ENCODE assay signal across 17 cellular contexts in the genomic region with DNA sequence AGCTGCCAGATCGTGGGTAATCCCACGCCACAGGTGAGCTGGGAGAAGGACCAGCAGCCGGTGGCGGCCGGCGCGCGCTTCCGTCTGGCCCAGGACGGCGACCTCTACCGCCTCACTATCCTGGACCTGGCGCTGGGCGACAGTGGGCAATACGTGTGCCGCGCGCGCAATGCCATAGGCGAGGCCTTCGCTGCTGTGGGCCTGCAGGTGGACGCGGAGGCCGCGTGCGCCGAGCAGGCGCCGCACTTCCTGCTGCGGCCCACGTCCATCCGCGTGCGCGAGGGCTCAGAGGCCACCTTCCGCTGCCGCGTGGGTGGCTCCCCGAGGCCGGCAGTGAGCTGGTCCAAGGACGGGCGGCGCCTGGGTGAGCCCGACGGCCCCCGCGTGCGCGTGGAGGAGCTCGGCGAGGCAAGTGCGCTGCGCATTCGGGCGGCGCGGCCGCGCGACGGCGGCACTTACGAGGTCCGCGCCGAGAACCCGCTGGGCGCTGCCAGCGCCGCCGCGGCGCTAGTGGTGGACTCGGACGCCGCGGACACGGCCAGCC. TPM values are rescaled to one million over a fixed set of nuclear protein-coding genes. Genes with fewer than 3 reads are reported as not detected.
DNase-seq lines count a peak whose midpoint lies in the region; ATAC-seq and TF ChIP-seq lines count a peak whose summit lies in the region.
"Had no signal": no experiment of that assay in that cellular context is flagged by ENCODE, and none has a peak within 500 bp of the region (broad histone marks: within the 10 kb centered on the region; RNA-seq: fewer than 3 reads in every experiment).

No MANE protein-coding gene starts in this region.

- peaks cover 5% of the 10 kb centered on the region for H3K36me3 Mint-ChIP-seq in GM23338 (ENCODE audit: low read depth)
- H3K36me3 Mint-ChIP-seq in activated naive CD8-positive, alpha-beta T cell treated with anti-CD3 and anti-CD28 coated beads for 36 hours, result no peaks in the 10 kb centered on the region

- intact Hi-C loops in gastrocnemius medialis (cut with DNase I; ENCODE audit: low total_unique reads), result loop anchor here (5.0 kb wide), 1 partner anchor 65 kb away; no protein-coding TSS in a partner anchor

- H3K4me3 Mint-ChIP-seq in GM23338, result no peak overlapping the region
- H3K4me3 Mint-ChIP-seq in activated naive CD8-positive, alpha-beta T cell treated with anti-CD3 and anti-CD28 coated beads for 36 hours, result no peak overlapping the region

- in situ Hi-C loops in gastrocnemius medialis (cut with MboI; ENCODE audit: low sequenced_read_pairs in 4 of 4), result no loop called here

- H3K27me3 ChIP-seq in GM23338 (ENCODE audit: insufficient read depth), result peaks cover 18% of the 10 kb centered on the region
- H3K27me3 ChIP-seq in HUES64 (ENCODE audit: insufficient read depth, low read length), result no peaks in the 10 kb centered on the region; the same call in 1 of the 2 replicates
- H3K27me3 ChIP-seq in iPS DF 6.9 (ENCODE audit: control insufficient read depth, insufficient read depth, low read length), result no peaks in the 10 kb centered on the region
- H3K27me3 ChIP-seq in gastrocnemius medialis, result no peaks in the 10 kb centered on the region
- H3K27me3 ChIP-seq: BE2C had no signal

- H4K20me1 ChIP-seq in GM23338 (replicated peaks; ENCODE audit: insufficient read depth), result no peaks in the 10 kb centered on the region

- H3K9me2 ChIP-seq in GM23338 (ENCODE audit: insufficient read depth), result no peaks in the 10 kb centered on the region

- no peaks in the 10 kb centered on the region for H3K36me3 ChIP-seq in GM23338 (ENCODE audit: insufficient read depth)
- H3K36me3 ChIP-seq in HUES64 (ENCODE audit: insufficient read depth, low read length), result peaks cover 22% of the 10 kb centered on the region
- H3K36me3 ChIP-seq in iPS DF 6.9 (ENCODE audit: control insufficient read depth, insufficient read depth, low read length), result peaks cover 9% of the 10 kb centered on the region
- peaks cover 0 to 18% of the 10 kb centered on the region in 2 donors for H3K36me3 ChIP-seq in gastrocnemius medialis
- H3K36me3 ChIP-seq: BE2C had no signal

- H3K9me3 ChIP-seq in HUES64 (ENCODE audit: insufficient read depth, low read depth, low read length), result no peaks in the 10 kb centered on the region
- H3K9me3 ChIP-seq in iPS DF 6.9 (ENCODE audit: control insufficient read depth, insufficient read depth, low read length), result no peaks in the 10 kb centered on the region
- H3K9me3 ChIP-seq in gastrocnemius medialis, result no peaks in the 10 kb centered on the region
- H3K9me3 ChIP-seq: BE2C had no signal

- ATAC-seq in GM23338 (no peak), gastrocnemius medialis (no peak)
- ATAC-seq: PC-3 had no signal

- H3K27ac ChIP-seq in GM23338 (ENCODE audit: low read depth) (no peak overlapping the region), HUES64 (ENCODE audit: low read depth, low read length) (no peak overlapping the region), iPS DF 6.9 (ENCODE audit: low read length) (no peak overlapping the region), gastrocnemius medialis (peak overlapping the region; percentile 97 to 100 (median 100))
- H3K27ac ChIP-seq: HL-60, KMS-11 had no signal

- H3K4me2 ChIP-seq in GM23338, result peak overlapping the region; percentile 73; the same call in 1 of the 2 replicates
- H3K4me2 ChIP-seq: KMS-11 had no signal

- TF ChIP-seq CTCF in GM23338 (conservative IDR thresholded peaks at IDR 0.05; ENCODE audit: low read depth in 2 of 2) (0 out of 4 replicates have a peak, but pooled peaks of 1 of the 2 experiments have one; percentile 0), gastrocnemius medialis (IDR thresholded peaks at IDR 0.05 in 4 of 5, conservative IDR thresholded peaks at IDR 0.05 in 1 of 5) (peak in 1 of 5 experiments; percentile 26)

- H3F3A ChIP-seq in GM23338 (replicated peaks; ENCODE audit: low read depth), result no peaks in the 10 kb centered on the region

- 96% methylated on average over 78 of the region's 78 CpGs for WGBS in HUES64
- WGBS in iPS DF 6.9 (ENCODE audit: insufficient coverage, insufficient read length), result no CpG with 5 or more reads among the region's 78 CpGs

- H3K4me1 ChIP-seq in GM23338 (ENCODE audit: insufficient read depth) (no peaks in the 10 kb centered on the region), HUES64 (ENCODE audit: insufficient read depth, low read length) (no peaks in the 10 kb centered on the region), iPS DF 6.9 (ENCODE audit: control insufficient read depth, insufficient read depth, low read length) (0 out of 2 replicates have a peak, but pooled peaks cover 6% of the 10 kb centered on the region), gastrocnemius medialis (peaks cover 30 to 67% of the 10 kb centered on the region in 2 donors)

- no peak overlapping the region for H2AFZ ChIP-seq in GM23338

- DNase-seq in GM23338 (ENCODE audit: low spot score) (peak; percentile 47), iPS DF 6.9 (ENCODE audit: low read depth, low spot score) (no peak), gastrocnemius medialis (no peak), activated gamma-delta T cell (lab: John Stamatoyannopoulos, UW) (no peak)
- DNase-seq in activated effector memory CD4-positive, alpha-beta T cell treated with anti-CD3 and anti-CD28 coated beads, Interleukin-2, amount 50 U/mL, for 16 hours, result no peak
- no peak for DNase-seq in activated naive CD8-positive, alpha-beta T cell treated with anti-CD3 and anti-CD28 coated beads for 36 hours
- DNase-seq: BE2C; CD8-positive, alpha-beta memory T cell; NCI-H1092 treated with DMSO at 0.1 percent for 48 hours; NCI-H187; NCI-H2171; NCI-H446 treated with DMSO at 0.1 percent for 48 hours; NCI-H748 treated with DMSO at 0.1 percent for 48 hours; PC-3 had no signal

- no peak for TF ChIP-seq POLR2A in gastrocnemius medialis (IDR thresholded peaks at IDR 0.05)

- 0 out of 3 replicates have a peak, but pooled peaks cover 3% of the 10 kb centered on the region for H3K4me1 Mint-ChIP-seq in GM23338
- peaks cover 4% of the 10 kb centered on the region for H3K4me1 Mint-ChIP-seq in activated naive CD8-positive, alpha-beta T cell treated with anti-CD3 and anti-CD28 coated beads for 36 hours

- no peak overlapping the region for H3K27ac Mint-ChIP-seq in GM23338
- no peak overlapping the region for H3K27ac Mint-ChIP-seq in activated naive CD8-positive, alpha-beta T cell treated with anti-CD3 and anti-CD28 coated beads for 36 hours

- peak overlapping the region; percentile 82; the same call in 1 of the 2 replicates for H3K4me3 ChIP-seq in GM23338
- peak overlapping the region; percentile 70 for H3K4me3 ChIP-seq in HUES64 (ENCODE audit: low read length)
- peak overlapping the region; percentile 72; the same call in 1 of the 2 replicates for H3K4me3 ChIP-seq in iPS DF 6.9 (ENCODE audit: low read length)
- peak overlapping the region; percentile 54 to 92 (median 68) for H3K4me3 ChIP-seq in gastrocnemius medialis

- H3K27me3 Mint-ChIP-seq in GM23338 (ENCODE audit: insufficient read depth, low read depth, poor library complexity), result peaks cover 20% of the 10 kb centered on the region
- H3K27me3 Mint-ChIP-seq in activated naive CD8-positive, alpha-beta T cell treated with anti-CD3 and anti-CD28 coated beads for 36 hours, result no peaks in the 10 kb centered on the region

- no peak overlapping the region for H3K9ac ChIP-seq in HUES64 (ENCODE audit: low read depth, low read length)
- H3K9ac ChIP-seq: KMS-11 had no signal

- H3K9me3 Mint-ChIP-seq in GM23338, result peaks cover 3% of the 10 kb centered on the region; the same call in 1 of the 3 replicates
- no peaks in the 10 kb centered on the region for H3K9me3 Mint-ChIP-seq in activated naive CD8-positive, alpha-beta T cell treated with anti-CD3 and anti-CD28 coated beads for 36 hours
- H3K9me3 Mint-ChIP-seq: CD8-positive, alpha-beta memory T cell had no signal

- H3K79me2 ChIP-seq in GM23338 (replicated peaks; ENCODE audit: insufficient read depth), result no peaks in the 10 kb centered on the region

RNA-seq across cellular contexts. Expression of a gene that starts 4.1 kb away (rescaled TPM):
- 21.5 and 38.5 TPM in 2 replicates for total RNA-seq in GM23338 (2014; rRNA removed; shearing (Covaris generic))
- 8.4 and 9.6 TPM in 2 replicates for polyA plus RNA-seq in GM23338 (2016; fragmentation: Nextera tagmentation; extraction: Ambion mirVana)
- polyA plus RNA-seq in HUES64 (2013, experiment 1 of 2), result 11.7 TPM
- 11.5 TPM for polyA plus RNA-seq in HUES64 (2013, experiment 2 of 2)
- 1,000 to 10,000 TPM in 2 of 4 donors, 100 to 1,000 TPM in 2; 798 to 1,571 (median 1,162) TPM for total RNA-seq in gastrocnemius medialis
- total RNA-seq in activated naive CD8-positive, alpha-beta T cell treated with anti-CD3 and anti-CD28 coated beads for 36 hours, result 10 to 100 TPM; 13.7 to 14.9 TPM

RNA-seq across cellular contexts. Expression of a gene that starts 46.3 kb away (rescaled TPM):
- total RNA-seq in GM23338 (2014; rRNA removed; shearing (Covaris generic)), result 7.3 and 10.3 TPM in 2 replicates
- polyA plus RNA-seq in GM23338 (2016; fragmentation: Nextera tagmentation; extraction: Ambion mirVana), result 1.1 TPM in 2 replicates
- polyA plus RNA-seq in HUES64 (2013, experiment 1 of 2), result 3.6 TPM
- polyA plus RNA-seq in HUES64 (2013, experiment 2 of 2), result 2.9 TPM
- 10 to 100 TPM in 3 of 4 donors, 1 to 10 TPM in 1; 4.9 to 15.7 (median 12.3) TPM for total RNA-seq in gastrocnemius medialis
- 10 to 100 TPM; 18.1 to 19.3 TPM for total RNA-seq in activated naive CD8-positive, alpha-beta T cell treated with anti-CD3 and anti-CD28 coated beads for 36 hours

Comparison
In these comparisons a context has a peak if more than half of its experiments do, and no peak if none do; other contexts are left out.
1. H3K27ac ChIP-seq: peak in gastrocnemius medialis (4 of 4); none in GM23338 (single experiment), HUES64 (single experiment) and iPS DF 6.9 (single experiment).
2. RNA of a gene that starts 4.1 kb away (total RNA-seq): 798 to 1,571 TPM in gastrocnemius medialis; 21.5 to 38.5 TPM in GM23338 and 13.7 to 14.9 TPM in activated naive CD8-positive, alpha-beta T cell treated with anti-CD3 and anti-CD28 coated beads for 36 hours; every median in the first group is over 10 times any median in the second.
3. Peak in every context shown above with its lines, with median percentiles within 50 percentile points of each other: H3K4me3 ChIP-seq.